14 cellular contexts compared by ENCODE assay signal in the genomic region with DNA sequence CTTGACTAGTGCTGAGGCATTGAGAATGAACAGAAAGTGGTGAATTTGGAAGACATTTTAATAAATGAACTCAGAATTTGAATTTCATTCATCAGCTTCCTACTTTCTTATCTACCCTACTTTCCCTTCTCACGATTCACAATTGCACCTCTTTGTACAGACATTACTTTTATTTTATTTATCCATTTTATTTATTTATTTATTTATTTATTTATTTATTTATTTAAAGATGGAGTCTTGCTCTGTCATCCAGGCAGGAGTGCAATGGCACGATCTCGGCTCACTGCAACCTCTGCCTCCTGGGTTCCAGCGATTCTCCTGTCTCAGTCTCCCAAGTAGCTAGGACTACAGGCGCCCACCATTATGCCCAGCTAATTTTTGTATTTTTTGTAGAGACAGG. TPM values are rescaled to one million over a fixed set of nuclear protein-coding genes. Genes with fewer than 3 reads are reported as not detected.
"Had no signal": no experiment of that assay in that cellular context is flagged by ENCODE, and none has a peak within 500 bp of the region (broad histone marks: within the 10 kb centered on the region; RNA-seq: fewer than 3 reads in every experiment).

No MANE protein-coding gene starts in this region.

RNA-seq across cellular contexts. Expression of gene CPXCR1, which starts 5.3 kb away (rescaled TPM):
- total RNA-seq: activated B cell treated with CpG ODN at 0.5 μM for 24 hours; activated CD4-positive, alpha-beta memory T cell treated with anti-CD3 and anti-CD28 coated beads for 36 hours; activated CD4-positive, alpha-beta memory T cell treated with anti-CD3 and anti-CD28 coated beads, Interleukin-2, amount 10 ng/mL, durations not matched to agents 7 days and 5 days; activated CD4-positive, alpha-beta T cell treated with anti-CD3 and anti-CD28 coated beads for 36 hours; activated CD4-positive, alpha-beta T cell treated with anti-CD3 and anti-CD28 coated beads, Interleukin-2, amount 10 ng/mL, durations not matched to agents 24 days and 14 days; activated CD4-positive, alpha-beta T cell treated with anti-CD3 and anti-CD28 coated beads, Interleukin-2, amount 10 ng/mL, durations not matched to agents 7 days and 5 days; activated CD8-positive, alpha-beta memory T cell treated with anti-CD3 and anti-CD28 coated beads for 36 hours; activated CD8-positive, alpha-beta memory T cell treated with anti-CD3 and anti-CD28 coated beads, Interleukin-2, amount 10 ng/mL, durations not matched to agents 7 days and 5 days; activated CD8-positive, alpha-beta T cell treated with anti-CD3 and anti-CD28 coated beads for 36 hours; activated CD8-positive, alpha-beta T cell treated with anti-CD3 and anti-CD28 coated beads, Interleukin-2, amount 10 ng/mL, durations not matched to agents 7 days and 5 days; T-helper 1 cell treated with Interleukin-12 subunit alpha and Interleukin-12 subunit beta and Interleukin-4 antibody, amounts not matched to agents 30 ng/mL and 1 ng/mL, for 36 hours; T-helper 17 cell; T-helper 2 cell treated with Interferon-gamma antibody and Interleukin-4, amounts not matched to agents 100 ng/mL and 5 ng/mL, for 36 hours; WTC11 had no signal
